In the genomic region with DNA sequence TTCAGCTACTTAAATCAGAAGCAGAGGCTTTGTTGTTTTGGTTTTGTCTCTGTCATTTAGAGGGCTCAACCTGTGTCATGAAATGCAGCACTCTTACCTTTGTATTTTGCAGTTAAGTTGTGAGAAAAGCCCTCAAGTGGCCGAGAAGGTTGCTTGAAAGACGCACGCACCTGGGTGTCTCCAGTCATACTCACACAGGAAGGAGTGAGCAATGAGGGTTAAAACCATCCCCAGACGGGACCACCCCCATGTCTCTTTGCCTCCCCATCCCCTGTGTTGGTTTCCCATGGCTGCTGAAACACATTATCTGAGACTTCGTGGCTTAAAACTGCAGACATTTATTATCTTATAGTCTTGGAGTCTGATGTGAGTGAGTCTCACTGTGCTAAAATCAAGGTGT, we compare ENCODE assay signal across 8 cellular contexts.
DNase-seq lines count a peak whose midpoint lies in the region; ATAC-seq and TF ChIP-seq lines count a peak whose summit lies in the region.

No MANE protein-coding gene starts in this region.

- intact Hi-C loops in CD4-positive, alpha-beta T cell (cut with DNase I, micrococcal nuclease): loop anchor here (1.0 to 10.0 kb wide), 4 partner anchors 25 to 214 kb away; no protein-coding TSS in a partner anchor

- H3K4me3 Mint-ChIP-seq in CD4-positive, alpha-beta T cell: peak overlapping the region; percentile 35
- H3K4me3 Mint-ChIP-seq in activated T-cell treated with anti-CD3 and anti-CD28 coated beads, Interleukin-2, amount 50 U/mL, for 4 hours: peak overlapping the region; percentile 25
- H3K4me3 Mint-ChIP-seq in HFFc6: no peak overlapping the region

- no peaks in the 10 kb centered on the region for H3K9me3 ChIP-seq in CD4-positive, alpha-beta T cell (ENCODE audit: control insufficient read depth, low read length)
- no peaks in the 10 kb centered on the region for H3K9me3 ChIP-seq in OCI-LY3 (ENCODE audit: insufficient read depth, low read length)
- no peaks in the 10 kb centered on the region for H3K9me3 ChIP-seq in parathyroid adenoma (ENCODE audit: control insufficient read depth, low read length)

- H3K27ac ChIP-seq in CD4-positive, alpha-beta T cell (ENCODE audit: low read depth, low read length): no peak overlapping the region
- no peak overlapping the region for H3K27ac ChIP-seq in OCI-LY3 (ENCODE audit: low read length)
- no peak overlapping the region for H3K27ac ChIP-seq in parathyroid adenoma

- CTCF ChIA-PET in CD4-positive, alpha-beta T cell (lab: Charles Lee): interaction anchor here (0.6 to 0.9 kb wide), 3 partner anchors 17 to 32 kb away, joined by 3 to 4 read pairs (median 3); no protein-coding TSS in a partner anchor
- CTCF ChIA-PET in GM10248 (lab: Yijun Ruan, JAX): interaction anchor here (1.1 to 2.2 kb wide), 5 partner anchors 10 to 112 kb away, joined by 3 to 7 read pairs (median 4); no protein-coding TSS in a partner anchor

- H3K79me2 ChIP-seq in OCI-LY3 (ENCODE audit: low read length) (no peaks in the 10 kb centered on the region), parathyroid adenoma (no peaks in the 10 kb centered on the region)

- H3K9ac ChIP-seq in OCI-LY3 (ENCODE audit: low read length) (no peak overlapping the region), parathyroid adenoma (no peak overlapping the region)

- no peaks in the 10 kb centered on the region for H3K36me3 Mint-ChIP-seq in CD4-positive, alpha-beta T cell (ENCODE audit: low read depth)
- H3K36me3 Mint-ChIP-seq in activated T-cell treated with anti-CD3 and anti-CD28 coated beads, Interleukin-2, amount 50 U/mL, for 4 hours (ENCODE audit: insufficient read depth): no peaks in the 10 kb centered on the region
- no peaks in the 10 kb centered on the region for H3K36me3 Mint-ChIP-seq in HFFc6 (ENCODE audit: low read depth)

- POLR2A ChIA-PET in CD4-positive, alpha-beta T cell (lab: Charles Lee): interaction anchor here (0.8 to 4.9 kb wide), 7 partner anchors 14 to 585 kb away, joined by 3 to 40 read pairs (median 8); no protein-coding TSS in a partner anchor
- POLR2A ChIA-PET in GM10248 (lab: Yijun Ruan, JAX): no interaction called here

- H3K36me3 ChIP-seq in OCI-LY3 (replicated peaks; ENCODE audit: low read depth, low read length) (no peaks in the 10 kb centered on the region), parathyroid adenoma (ENCODE audit: control insufficient read depth, insufficient read depth, low read length) (no peaks in the 10 kb centered on the region)

- no peaks in the 10 kb centered on the region for H3K27me3 Mint-ChIP-seq in CD4-positive, alpha-beta T cell
- no peaks in the 10 kb centered on the region for H3K27me3 Mint-ChIP-seq in activated T-cell treated with anti-CD3 and anti-CD28 coated beads, Interleukin-2, amount 50 U/mL, for 4 hours (ENCODE audit: low read depth)
- H3K27me3 Mint-ChIP-seq in HFFc6 (ENCODE audit: insufficient read depth): no peaks in the 10 kb centered on the region; the same call in 1 of the 2 replicates

- peak overlapping the region; percentile 93 for H3K27ac Mint-ChIP-seq in CD4-positive, alpha-beta T cell
- H3K27ac Mint-ChIP-seq in HFFc6: no peak overlapping the region

- H2AFZ ChIP-seq in OCI-LY3 (ENCODE audit: low read depth, low read length) (peak overlapping the region; percentile 49; the same call in 1 of the 2 replicates), parathyroid adenoma (peak overlapping the region; percentile 52)

- H3K27me3 ChIP-seq in CD4-positive, alpha-beta T cell (ENCODE audit: control insufficient read depth, insufficient read depth, low read length): no peaks in the 10 kb centered on the region
- no peaks in the 10 kb centered on the region for H3K27me3 ChIP-seq in OCI-LY3 (ENCODE audit: low read depth, low read length)
- no peaks in the 10 kb centered on the region for H3K27me3 ChIP-seq in parathyroid adenoma (ENCODE audit: control insufficient read depth, insufficient read depth, low read length)

- no peaks in the 10 kb centered on the region for H4K20me1 ChIP-seq in OCI-LY3 (ENCODE audit: insufficient read depth, low read length)

- peak in 9 of 10 experiments; percentile 9 to 77 (median 27) for DNase-seq in CD4-positive, alpha-beta T cell
- peak; percentile 52 for DNase-seq in activated T-cell treated with anti-CD3 and anti-CD28 coated beads, Interleukin-2, amount 50 U/mL, for 4 hours
- DNase-seq in NCI-H82 treated with DMSO at 0.1 percent for 48 hours (lab: John Stamatoyannopoulos, UW; ENCODE audit: unreplicated experiment): no peak
- no peak for DNase-seq in GM10248 (ENCODE audit: extremely low spot score)
- DNase-seq in HFFc6: no peak
- no peak for DNase-seq in cerebellar nuclear complex (lab: John Stamatoyannopoulos, UW)

- peak; percentile 79 for ATAC-seq in CD4-positive, alpha-beta T cell (ENCODE audit: poor library complexity)
- peak; percentile 66 to 73 for ATAC-seq in activated T-cell treated with anti-CD3 and anti-CD28 coated beads, Interleukin-2, amount 50 U/mL, for 4 hours

- peaks cover 65% of the 10 kb centered on the region for H3K4me1 Mint-ChIP-seq in CD4-positive, alpha-beta T cell (ENCODE audit: low read depth)
- H3K4me1 Mint-ChIP-seq in activated T-cell treated with anti-CD3 and anti-CD28 coated beads, Interleukin-2, amount 50 U/mL, for 4 hours (ENCODE audit: low read depth): peaks cover 63% of the 10 kb centered on the region
- peaks cover 22% of the 10 kb centered on the region; the same call in 1 of the 2 replicates for H3K4me1 Mint-ChIP-seq in HFFc6 (ENCODE audit: low read depth)

- peaks cover 23% of the 10 kb centered on the region for H3K4me1 ChIP-seq in OCI-LY3 (ENCODE audit: low read length)
- H3K4me1 ChIP-seq in parathyroid adenoma: peaks cover 4% of the 10 kb centered on the region

- no peak for TF ChIP-seq CTCF in CD4-positive, alpha-beta T cell (IDR thresholded peaks at IDR 0.05)
- peak; percentile 47 for TF ChIP-seq CTCF in OCI-LY3 (IDR thresholded peaks at IDR 0.05; ENCODE audit: low read depth, low read length)
- TF ChIP-seq CTCF in parathyroid adenoma (IDR thresholded peaks at IDR 0.05): no peak
- TF ChIP-seq CTCF in GM10248 (IDR thresholded peaks at IDR 0.05; ENCODE audit: control extremely low read depth, extremely low read depth, low read depth, missing control alignments): no peak
- TF ChIP-seq CTCF in HFFc6 (IDR thresholded peaks at IDR 0.05): no peak

- H3K4me2 ChIP-seq in OCI-LY3 (ENCODE audit: low read length) (no peak overlapping the region), parathyroid adenoma (ENCODE audit: low read length) (no peak overlapping the region)

- no peaks in the 10 kb centered on the region for H3K9me3 Mint-ChIP-seq in CD4-positive, alpha-beta T cell
- H3K9me3 Mint-ChIP-seq in activated T-cell treated with anti-CD3 and anti-CD28 coated beads, Interleukin-2, amount 50 U/mL, for 4 hours: no peaks in the 10 kb centered on the region
- peaks cover 20% of the 10 kb centered on the region; the same call in 1 of the 2 replicates for H3K9me3 Mint-ChIP-seq in HFFc6

- no peak overlapping the region for H3K4me3 ChIP-seq in OCI-LY3 (ENCODE audit: low read length)
- no peak overlapping the region for H3K4me3 ChIP-seq in parathyroid adenoma (ENCODE audit: low read depth, low read length)

Comparison
In these comparisons a context has a peak if more than half of its experiments do, and no peak if none do; other contexts are left out.
1. DNase-seq: peak in CD4-positive, alpha-beta T cell (9 of 10) and activated T-cell treated with anti-CD3 and anti-CD28 coated beads, Interleukin-2, amount 50 U/mL, for 4 hours (single experiment); none in NCI-H82 treated with DMSO at 0.1 percent for 48 hours (single experiment), GM10248 (single experiment), HFFc6 (single experiment) and cerebellar nuclear complex (0 of 2).